In the genomic region with DNA sequence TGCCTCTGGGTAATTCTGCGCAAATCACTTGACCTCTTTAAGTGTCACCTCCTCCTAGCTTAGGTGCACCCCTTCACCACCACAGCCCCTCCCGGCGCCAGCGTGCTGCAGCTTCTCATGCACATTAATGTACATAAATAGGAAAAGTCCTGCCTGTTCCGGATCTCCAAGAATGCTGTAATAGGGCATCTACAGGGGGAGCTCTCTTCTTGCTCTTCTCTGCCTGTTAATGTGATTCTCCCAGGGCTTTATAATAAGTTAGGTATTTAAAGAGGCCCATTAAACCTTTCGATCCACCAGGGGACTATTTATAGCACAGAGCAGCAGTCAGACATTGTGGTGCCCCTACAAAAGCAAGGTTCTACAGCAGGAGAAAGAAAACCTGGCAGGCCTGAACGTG, we compare ENCODE assay signal across 18 cellular contexts. TPM values are rescaled to one million over a fixed set of nuclear protein-coding genes. Genes with fewer than 3 reads are reported as not detected.
DNase-seq lines count a peak whose midpoint lies in the region; ATAC-seq and TF ChIP-seq lines count a peak whose summit lies in the region.
"Had no signal": no experiment of that assay in that cellular context is flagged by ENCODE, and none has a peak within 500 bp of the region (broad histone marks: within the 10 kb centered on the region; RNA-seq: fewer than 3 reads in every experiment).

No MANE protein-coding gene starts in this region.

- H3K36me3 ChIP-seq in osteoblast (ENCODE audit: insufficient read depth, low read length): no peaks in the 10 kb centered on the region
- H3K36me3 ChIP-seq: ovary, Peyer's patch had no signal

- TF ChIP-seq CTCF in osteoblast (IDR thresholded peaks at IDR 0.05; ENCODE audit: extremely low read depth, low read depth, low read length): no peak

- no peak overlapping the region for H3K4me3 ChIP-seq in osteoblast (ENCODE audit: insufficient read depth, low read length)
- H3K4me3 ChIP-seq: ovary, Peyer's patch had no signal

- ATAC-seq in HG03457 (IDR thresholded peaks at IDR 0.05; ENCODE audit: unreplicated experiment): no peak
- ATAC-seq: activated CD8-positive, alpha-beta memory T cell treated with anti-CD3 and anti-CD28 coated beads, Interleukin-2, amount 10 ng/mL, durations not matched to agents 7 days and 5 days; activated naive CD4-positive, alpha-beta T cell treated with anti-CD3 and anti-CD28 coated beads, Interleukin-2, amount 50 U/mL, for 72 hours; esophagus mucosa had no signal

- H3K27ac ChIP-seq in osteoblast (ENCODE audit: low read depth, low read length): no peak overlapping the region
- H3K27ac ChIP-seq: ovary, Peyer's patch had no signal

- H3K4me1 ChIP-seq in osteoblast (ENCODE audit: insufficient read depth, low read length): no peaks in the 10 kb centered on the region

- peak; percentile 68 for DNase-seq in NCI-H2107 treated with DMSO at 0.1 percent for 48 hours (lab: John Stamatoyannopoulos, UW; ENCODE audit: unreplicated experiment)
- no peak for DNase-seq in NCI-H2107 (lab: John Stamatoyannopoulos, UW)
- peak; percentile 78 for DNase-seq in NCI-H1436 (lab: John Stamatoyannopoulos, UW)
- DNase-seq in astrocyte of the hippocampus (ENCODE audit: low read depth, low spot score): peak; percentile 22
- peak; percentile 67 for DNase-seq in osteoblast (ENCODE audit: insufficient read length, low spot score, missing footprints)
- no peak for DNase-seq in islet precursor cell
- DNase-seq in activated T-cell treated with anti-CD3 and anti-CD28 coated beads, Interleukin-2, amount 50 U/mL, for 48 hours: no peak
- DNase-seq: activated CD8-positive, alpha-beta memory T cell treated with anti-CD3 and anti-CD28 coated beads, Interleukin-2, amount 10 ng/mL, durations not matched to agents 7 days and 5 days; cerebellar nuclear complex; mesendoderm; NCI-H1048; ovary; Peyer's patch; stimulated activated CD4-positive, alpha-beta T cell treated with anti-CD3 and anti-CD28 coated beads, Interleukin-15, amount 100 ng/mL, for 24 hours had no signal

- peaks cover 6% of the 10 kb centered on the region for H3K27me3 ChIP-seq in osteoblast (ENCODE audit: insufficient read depth, low read length)
- H3K27me3 ChIP-seq: ovary had no signal

- no peak overlapping the region for H2AFZ ChIP-seq in osteoblast (ENCODE audit: low read length)

- H3K9me3 ChIP-seq in osteoblast (ENCODE audit: low read depth, low read length): no peaks in the 10 kb centered on the region
- H3K9me3 ChIP-seq: ovary, Peyer's patch had no signal

- no peaks in the 10 kb centered on the region for H4K20me1 ChIP-seq in osteoblast (ENCODE audit: insufficient read depth, low read length)

- H3K79me2 ChIP-seq in osteoblast (ENCODE audit: insufficient read depth, low read length): no peaks in the 10 kb centered on the region

- no peak overlapping the region for H3K4me2 ChIP-seq in osteoblast (ENCODE audit: insufficient read depth, low read length)

RNA-seq across cellular contexts. Expression of a gene that starts 35.3 kb away (rescaled TPM):
- not detected in 2 replicates for total RNA-seq in osteoblast
- total RNA-seq: activated CD8-positive, alpha-beta memory T cell treated with anti-CD3 and anti-CD28 coated beads, Interleukin-2, amount 10 ng/mL, durations not matched to agents 7 days and 5 days; activated naive CD4-positive, alpha-beta T cell treated with anti-CD3 and anti-CD28 coated beads, Interleukin-2, amount 50 U/mL, for 72 hours; esophagus mucosa; ovary; Peyer's patch; urinary bladder had no signal

Comparison
In these comparisons a context has a peak if more than half of its experiments do, and no peak if none do; other contexts are left out.
1. DNase-seq: peak in NCI-H2107 treated with DMSO at 0.1 percent for 48 hours (single experiment), NCI-H1436 (single experiment), astrocyte of the hippocampus (single experiment) and osteoblast (single experiment); none in NCI-H2107 (single experiment), islet precursor cell (single experiment) and activated T-cell treated with anti-CD3 and anti-CD28 coated beads, Interleukin-2, amount 50 U/mL, for 48 hours (0 of 2).